In the genomic region with DNA sequence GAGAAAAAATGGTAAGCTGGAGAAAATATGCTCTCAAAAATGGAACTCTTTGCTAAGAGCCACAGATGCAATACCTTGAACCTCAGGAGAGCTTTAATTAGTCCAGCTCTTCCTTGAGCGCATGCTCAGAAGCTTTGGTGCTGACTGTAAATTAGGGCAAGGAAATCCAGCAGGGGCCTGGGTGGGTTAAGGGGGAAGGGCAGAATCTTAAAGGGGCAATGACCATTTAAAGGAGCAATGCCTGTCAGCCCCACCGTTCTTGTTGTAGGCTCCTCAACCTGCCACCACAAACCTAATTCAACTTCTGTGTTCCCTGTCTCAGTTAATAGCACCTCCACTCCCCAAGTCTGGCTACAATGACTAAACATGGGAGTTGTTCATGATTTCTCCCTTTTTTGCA, we compare ENCODE assay signal across 1 cellular context.
TF ChIP-seq lines count a peak whose summit lies in the region.

No MANE protein-coding gene starts in this region.

TF ChIP-seq in K562, 482 proteins besides CTCF, POLR2A, EP300 and RAD21:
- peak; percentile 86 for TF ChIP-seq SNIP1 (IDR thresholded peaks at IDR 0.05; ENCODE audit: low read depth)
- 0 out of 2 replicates have a peak, but pooled peaks have one; percentile 2 for TF ChIP-seq JUND (IDR thresholded peaks at IDR 0.05; ENCODE audit: borderline replicate concordance, low read depth, low read length)
- TF ChIP-seq JUND (tag; IDR thresholded peaks at IDR 0.05; ENCODE audit: borderline replicate concordance, low read depth, low read length): no peak
- TF ChIP-seq NRF1 (conservative IDR thresholded peaks at IDR 0.05 in 1 of 2, IDR thresholded peaks at IDR 0.05 in 1 of 2): peak in 1 of 2 experiments; percentile 10; a peak in 2 of 4 replicates
- TF ChIP-seq MYNN (IDR thresholded peaks at IDR 0.05): no peak
- TF ChIP-seq MYNN (CRISPR knock-in tag; IDR thresholded peaks at IDR 0.05): no peak
- TF ChIP-seq PHF8 (IDR thresholded peaks at IDR 0.05; ENCODE audit: borderline replicate concordance, low read length): no peak
- TF ChIP-seq MAFK (IDR thresholded peaks at IDR 0.05; ENCODE audit: low read length): no peak
- TF ChIP-seq ZNF23 (CRISPR knock-in tag; IDR thresholded peaks at IDR 0.05): no peak
